19 cellular contexts compared by ENCODE assay signal in genomic region chr3:73637042-73637441, GRCh38. TPM values are rescaled to one million over a fixed set of nuclear protein-coding genes. Genes with fewer than 3 reads are reported as not detected.
DNase-seq lines count a peak whose midpoint lies in the region; ATAC-seq and FAIRE-seq lines count a peak whose summit lies in the region.
"Had no signal": no experiment of that assay in that cellular context is flagged by ENCODE, and none has a peak within 500 bp of the region (broad histone marks: within the 10 kb centered on the region; RNA-seq: fewer than 3 reads in every experiment).

No MANE protein-coding gene starts in this region.

- peak overlapping the region; percentile 60 for H2AFZ ChIP-seq in neuronal stem cell (ENCODE audit: low read length)

- H3K14ac ChIP-seq in neuronal stem cell (ENCODE audit: low read length), result no peak overlapping the region

- no peak overlapping the region for H4K8ac ChIP-seq in neuronal stem cell (ENCODE audit: low read depth, low read length)

- H3K4me3 ChIP-seq in adipocyte (ENCODE audit: low read length) (no peak overlapping the region), neuronal stem cell (ENCODE audit: low read length in 2 of 2) (no peak overlapping the region)
- H3K4me3 ChIP-seq: sigmoid colon, thyroid gland had no signal

- no peak overlapping the region for H3K23ac ChIP-seq in neuronal stem cell (ENCODE audit: low read depth, low read length, poor library complexity)

- H3K4me1 ChIP-seq in adipocyte (ENCODE audit: control insufficient read depth, insufficient read depth, low read length), result peaks cover 32% of the 10 kb centered on the region
- H3K4me1 ChIP-seq in neuronal stem cell (ENCODE audit: control insufficient read depth in 2 of 2, insufficient read depth in 1 of 2, low read depth in 1 of 2, low read length in 2 of 2), result peaks cover 0 to 6% of the 10 kb centered on the region in 2 donors
- H3K4me1 ChIP-seq: thyroid gland had no signal

- ATAC-seq in HG02759 (IDR thresholded peaks at IDR 0.05; ENCODE audit: unreplicated experiment), result no peak
- ATAC-seq: HCT116 had no signal

- DNase-seq in DMS 273 (lab: John Stamatoyannopoulos, UW; ENCODE audit: unreplicated experiment) (peak; percentile 7), DMS 273 treated with DMSO at 0.1 percent for 48 hours (lab: John Stamatoyannopoulos, UW) (no peak), H4 (ENCODE audit: low spot score) (peak; percentile 15), adipocyte (ENCODE audit: low read depth) (peak; percentile 28), neuronal stem cell (ENCODE audit: low spot score) (no peak), ACHN (no peak), urothelium cell line (ENCODE audit: low spot score) (no peak)
- DNase-seq: CD4-positive, alpha-beta T cell; erythroblast; kidney; NCI-H526; sigmoid colon; stimulated activated CD4-positive, alpha-beta T cell treated with anti-CD3 and anti-CD28 coated beads, Interleukin-2, amount 100 ng/mL, for 48 hours; thyroid gland had no signal

- H2BK5ac ChIP-seq in neuronal stem cell (ENCODE audit: low read length), result no peak overlapping the region

- peak overlapping the region; percentile 31 for H3K9ac ChIP-seq in adipocyte (ENCODE audit: low read length)
- H3K9ac ChIP-seq in neuronal stem cell (ENCODE audit: low read depth, low read length, poor library complexity), result no peak overlapping the region

- no peaks in the 10 kb centered on the region for H3K79me1 ChIP-seq in neuronal stem cell (ENCODE audit: low read depth, low read length)

- H3K9me3 ChIP-seq in adipocyte (ENCODE audit: control insufficient read depth, low read length) (no peaks in the 10 kb centered on the region), neuronal stem cell (replicated peaks in 1 of 2; ENCODE audit: control insufficient read depth in 2 of 2, insufficient read depth in 1 of 2, low read depth in 1 of 2, low read length in 2 of 2) (no peaks in the 10 kb centered on the region)
- H3K9me3 ChIP-seq: neutrophil, sigmoid colon, thyroid gland had no signal

- no peak overlapping the region for H3K4me2 ChIP-seq in neuronal stem cell (ENCODE audit: insufficient read depth, low read length, poor library complexity, severe bottlenecking)

- no peaks in the 10 kb centered on the region for H3K36me3 ChIP-seq in adipocyte (ENCODE audit: control insufficient read depth, insufficient read depth, low read length, severe bottlenecking)
- H3K36me3 ChIP-seq in neuronal stem cell (replicated peaks in 1 of 2; ENCODE audit: control insufficient read depth in 2 of 2, insufficient read depth in 2 of 2, low read length in 2 of 2), result no peaks in the 10 kb centered on the region
- H3K36me3 ChIP-seq: neutrophil, sigmoid colon, thyroid gland had no signal

- H3K27ac ChIP-seq in neuronal stem cell (replicated peaks; ENCODE audit: low read length), result no peak overlapping the region
- H3K27ac ChIP-seq: 22Rv1, neutrophil, sigmoid colon, thyroid gland had no signal

- H2AK5ac ChIP-seq in neuronal stem cell (ENCODE audit: low read depth, low read length), result no peak overlapping the region

- H2BK12ac ChIP-seq in neuronal stem cell (ENCODE audit: low read length), result no peak overlapping the region

- in situ Hi-C loops in ACHN (cut with HindIII; ENCODE audit: low pct_ligation_motif_present, low pct_unique_long_range_greater_than_20kb, low sequenced_read_pairs), result no loop called here

- no peak overlapping the region for H3K18ac ChIP-seq in neuronal stem cell (ENCODE audit: low read length)

- H3K27me3 ChIP-seq in adipocyte (replicated peaks; ENCODE audit: control insufficient read depth, insufficient read depth, low read length) (no peaks in the 10 kb centered on the region), neuronal stem cell (ENCODE audit: control insufficient read depth in 3 of 3, insufficient read depth in 3 of 3, low read depth in 1 of 3, low read length in 3 of 3) (no peaks in the 10 kb centered on the region)
- H3K27me3 ChIP-seq: neutrophil, sigmoid colon, thyroid gland had no signal

- no peak overlapping the region for H3K4ac ChIP-seq in neuronal stem cell (ENCODE audit: low read length)

- no peak overlapping the region for H2BK120ac ChIP-seq in neuronal stem cell (ENCODE audit: low read depth, low read length)

- FAIRE-seq in urothelium cell line (lab: Jason Lieb, UNC), result no peak
- FAIRE-seq: GM12892, kidney had no signal

- H4K91ac ChIP-seq in neuronal stem cell (ENCODE audit: low read depth, low read length, poor library complexity), result no peak overlapping the region

- H2BK15ac ChIP-seq in neuronal stem cell (ENCODE audit: low read length), result no peak overlapping the region

RNA-seq across cellular contexts. Expression of gene PDZRN3, which starts 12.3 kb away (rescaled TPM):
- 3.4 and 3.6 TPM in 2 replicates for total RNA-seq in H4 (2014; rRNA removed; shearing (Covaris generic))
- polyA plus RNA-seq in neuronal stem cell (2013, experiment 1 of 2), result 2.1 TPM
- 1.8 TPM for polyA plus RNA-seq in neuronal stem cell (2013, experiment 2 of 2)
- total RNA-seq: CD4-positive, alpha-beta T cell had no signal

Comparison
In these comparisons a context has a peak if more than half of its experiments do, and no peak if none do; other contexts are left out.
1. DNase-seq: peak in DMS 273 (single experiment), H4 (single experiment) and adipocyte (single experiment); none in DMS 273 treated with DMSO at 0.1 percent for 48 hours (single experiment), neuronal stem cell (single experiment), ACHN (single experiment) and urothelium cell line (single experiment).